Comparison of ENCODE assay signal across 16 cellular contexts in the genomic region with DNA sequence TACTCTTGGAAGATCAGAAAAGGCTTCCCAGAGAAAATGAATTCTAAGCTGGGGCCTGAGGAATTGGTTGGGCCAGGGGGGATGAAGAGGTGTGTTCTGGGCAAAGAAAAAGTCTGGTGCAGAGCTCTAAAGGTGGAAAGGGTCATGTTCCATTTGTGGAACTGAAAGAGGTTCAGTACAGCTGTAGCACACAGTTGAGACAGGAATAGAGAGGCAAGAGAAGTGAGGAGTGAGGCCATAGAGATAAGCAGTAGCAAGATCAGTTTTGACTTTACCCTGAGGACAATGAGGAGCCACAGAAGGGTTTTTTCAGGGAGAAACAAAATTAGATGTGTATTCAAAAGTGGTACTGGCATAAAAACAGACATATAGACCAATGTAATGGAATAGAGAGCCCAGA. TPM values are rescaled to one million over a fixed set of nuclear protein-coding genes. Genes with fewer than 3 reads are reported as not detected.
DNase-seq lines count a peak whose midpoint lies in the region; ATAC-seq and TF ChIP-seq lines count a peak whose summit lies in the region.
"Had no signal": no experiment of that assay in that cellular context is flagged by ENCODE, and none has a peak within 500 bp of the region (broad histone marks: within the 10 kb centered on the region; RNA-seq: fewer than 3 reads in every experiment).

No MANE protein-coding gene starts in this region.

- TF ChIP-seq EP300 in ovary (IDR thresholded peaks at IDR 0.05) = no peak

- H3K36me3 ChIP-seq in colonic mucosa = no peaks in the 10 kb centered on the region
- H3K36me3 ChIP-seq in ovary = no peaks in the 10 kb centered on the region
- H3K36me3 ChIP-seq: left lung, Peyer's patch, thoracic aorta had no signal

- H3K27me3 ChIP-seq in colonic mucosa = no peaks in the 10 kb centered on the region
- H3K27me3 ChIP-seq in ovary = no peaks in the 10 kb centered on the region
- H3K27me3 ChIP-seq: left lung, Peyer's patch had no signal

- in situ Hi-C loops in GM13976 (cut with MboI; ENCODE audit: low sequenced_read_pairs, unreplicated experiment) = no loop called here

- H3K9ac ChIP-seq in colonic mucosa (ENCODE audit: low read depth in 2 of 2, low read length in 2 of 2) = no peak overlapping the region

- intact Hi-C loops in colonic mucosa (cut with DNase I) (no loop called here), ovary (cut with DNase I) (no loop called here)

- H3K27ac Mint-ChIP-seq in endothelial cell (ENCODE audit: unreplicated experiment) = no peak overlapping the region
- H3K27ac Mint-ChIP-seq: naive thymus-derived CD4-positive, alpha-beta T cell had no signal

- no peaks in the 10 kb centered on the region for H3K36me3 Mint-ChIP-seq in endothelial cell (ENCODE audit: low read depth, unreplicated experiment)

- DNase-seq in GM13976 (ENCODE audit: low spot score) = peak; percentile 36
- no peak for DNase-seq in foreskin melanocyte
- DNase-seq in colonic mucosa = no peak
- DNase-seq in ovary = no peak
- DNase-seq in endothelial cell (ENCODE audit: low spot score) = no peak
- DNase-seq: DMS 273 treated with DMSO at 0.1 percent for 48 hours; left lung; naive thymus-derived CD4-positive, alpha-beta T cell; NCI-H2029; NCI-H69; Peyer's patch had no signal

- H3K9me3 ChIP-seq in colonic mucosa (no peaks in the 10 kb centered on the region), ovary (no peaks in the 10 kb centered on the region)
- H3K9me3 ChIP-seq: left lung, Peyer's patch, thoracic aorta had no signal

- no peaks in the 10 kb centered on the region for H3K4me1 Mint-ChIP-seq in endothelial cell (ENCODE audit: unreplicated experiment)

- no peak for TF ChIP-seq CTCF in GM13976 (IDR thresholded peaks at IDR 0.05; ENCODE audit: borderline replicate concordance, control extremely low read depth, extremely low read depth, insufficient read depth, missing control alignments)
- no peak for TF ChIP-seq CTCF in colonic mucosa (IDR thresholded peaks at IDR 0.05)
- TF ChIP-seq CTCF in ovary (IDR thresholded peaks at IDR 0.05) = no peak
- no peak for TF ChIP-seq CTCF in endothelial cell (IDR thresholded peaks at IDR 0.05; ENCODE audit: unreplicated experiment)

- peak; percentile 76 for ATAC-seq in GM19395 (IDR thresholded peaks at IDR 0.05; ENCODE audit: unreplicated experiment)
- ATAC-seq in HG02610 (IDR thresholded peaks at IDR 0.05; ENCODE audit: unreplicated experiment) = peak; percentile 68
- peak; percentile 60 for ATAC-seq in HG03460 (IDR thresholded peaks at IDR 0.05; ENCODE audit: unreplicated experiment)
- ATAC-seq: left lung; naive thymus-derived CD4-positive, alpha-beta T cell had no signal

- H3K4me3 Mint-ChIP-seq in endothelial cell (ENCODE audit: unreplicated experiment) = no peak overlapping the region
- H3K4me3 Mint-ChIP-seq: naive thymus-derived CD4-positive, alpha-beta T cell had no signal

- H3K9me3 Mint-ChIP-seq in endothelial cell (ENCODE audit: unreplicated experiment) = no peaks in the 10 kb centered on the region
- H3K9me3 Mint-ChIP-seq: naive thymus-derived CD4-positive, alpha-beta T cell had no signal

- H3K27me3 Mint-ChIP-seq in endothelial cell (ENCODE audit: unreplicated experiment) = no peaks in the 10 kb centered on the region
- H3K27me3 Mint-ChIP-seq: naive thymus-derived CD4-positive, alpha-beta T cell had no signal

- no peak overlapping the region for H3K4me3 ChIP-seq in colonic mucosa
- no peak overlapping the region for H3K4me3 ChIP-seq in ovary
- H3K4me3 ChIP-seq: left lung, Peyer's patch, thoracic aorta had no signal

- no peaks in the 10 kb centered on the region for H3K4me1 ChIP-seq in colonic mucosa
- peaks cover 6% of the 10 kb centered on the region for H3K4me1 ChIP-seq in ovary (ENCODE audit: insufficient read depth)
- H3K4me1 ChIP-seq: Peyer's patch had no signal

- H3K27ac ChIP-seq in colonic mucosa (no peak overlapping the region), ovary (no peak overlapping the region)
- H3K27ac ChIP-seq: left lung, Peyer's patch, thoracic aorta, VCaP had no signal

- TF ChIP-seq POLR2A in ovary (IDR thresholded peaks at IDR 0.05) = no peak

RNA-seq across cellular contexts. Expression of a gene that starts 30.3 kb away (rescaled TPM):
- total RNA-seq in colonic mucosa = 10 to 100 TPM; 17.0 to 65.0 TPM
- 10 to 100 TPM; 23.0 to 38.8 (median 27.4) TPM for total RNA-seq in ovary
- polyA plus RNA-seq in ovary = 10 to 100 TPM; 10.6 to 25.3 TPM
- total RNA-seq in endothelial cell (ENCODE audit: unreplicated experiment) = 31.5 TPM

RNA-seq across cellular contexts. Expression of a gene that starts 30.6 kb away (rescaled TPM):
- total RNA-seq in colonic mucosa (10 to 100 TPM; 10.1 to 20.5 TPM), ovary (10 to 100 TPM in 3 of 7 donors, 1 to 10 TPM in 4; 6.7 to 16.3 (median 9.0) TPM), endothelial cell (ENCODE audit: unreplicated experiment) (9.7 TPM)
- 10 to 100 TPM; 10.7 to 13.5 TPM for polyA plus RNA-seq in ovary

RNA-seq across cellular contexts. Expression of a gene that starts 43.9 kb away (rescaled TPM):
- 10 to 100 TPM in 1 of 2 donors, 1 to 10 TPM in 1; 4.3 to 29.3 TPM for total RNA-seq in colonic mucosa
- 1 to 10 TPM in 5 of 7 donors, under 1 TPM in 1, not detected in 1; 0.80 to 2.0 (median 1.4) TPM for total RNA-seq in ovary
- polyA plus RNA-seq in ovary = under 1 TPM; 0.12 to 0.62 TPM
- 2.5 TPM for total RNA-seq in endothelial cell (ENCODE audit: unreplicated experiment)
- total RNA-seq: thoracic aorta had no signal
